8 cellular contexts compared by ENCODE assay signal in the genomic region with DNA sequence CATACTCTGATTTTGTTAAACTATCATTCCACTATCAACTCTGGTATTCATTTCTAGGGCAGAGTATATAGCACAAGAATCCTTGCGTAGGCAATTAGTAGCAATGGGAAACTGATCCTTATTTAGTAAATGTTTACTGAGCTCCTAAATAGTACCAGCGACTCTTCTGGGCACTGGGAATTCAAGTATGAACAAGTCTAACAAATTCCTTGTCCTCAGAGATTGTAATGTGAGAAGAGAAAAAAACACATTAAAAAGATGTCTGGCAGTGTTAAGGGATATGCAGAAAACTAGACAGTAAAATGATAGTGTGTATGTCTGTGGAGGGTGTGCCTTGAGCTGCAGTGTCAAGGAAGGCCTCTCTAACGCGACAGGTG. TPM values are rescaled to one million over a fixed set of nuclear protein-coding genes. Genes with fewer than 3 reads are reported as not detected.
DNase-seq lines count a peak whose midpoint lies in the region; ATAC-seq and TF ChIP-seq lines count a peak whose summit lies in the region.

No MANE protein-coding gene starts in this region.

- H3K36me3 ChIP-seq in suprapubic skin: peaks cover 10% of the 10 kb centered on the region

- peaks cover 34% of the 10 kb centered on the region for H3K36me3 Mint-ChIP-seq in activated CD8-positive, alpha-beta T cell treated with anti-CD3 and anti-CD28 coated beads, Interleukin-2, amount 10 ng/mL, durations not matched to agents 7 days and 5 days (ENCODE audit: low read depth)

- no peak for TF ChIP-seq POLR2A in suprapubic skin (IDR thresholded peaks at IDR 0.05)

- no peak for TF ChIP-seq CTCF in suprapubic skin (IDR thresholded peaks at IDR 0.05)

- no peaks in the 10 kb centered on the region for H3K9me3 Mint-ChIP-seq in activated CD8-positive, alpha-beta T cell treated with anti-CD3 and anti-CD28 coated beads, Interleukin-2, amount 10 ng/mL, durations not matched to agents 7 days and 5 days (ENCODE audit: insufficient read depth)

- POLR2A ChIA-PET in activated CD8-positive, alpha-beta T cell treated with anti-CD3 and anti-CD28 coated beads, Interleukin-2, amount 10 ng/mL, durations not matched to agents 7 days and 5 days (lab: Charles Lee): interaction anchor here (1.1 to 1.4 kb wide), 2 partner anchors 9 to 239 kb away, joined by 3 to 4 read pairs; a partner anchor contains a TSS

- H3K27ac ChIP-seq in suprapubic skin: peak overlapping the region; percentile 85

- DNase-seq in SIG-M5 treated with dmso at 0.1 percent for 504 hours (lab: John Stamatoyannopoulos, UW; ENCODE audit: unreplicated experiment) (peak; percentile 37), SIG-M5 (lab: John Stamatoyannopoulos, UW) (no peak), suprapubic skin (ENCODE audit: low spot score in 2 of 2) (no peak), dermis blood vessel endothelial cell (no peak), SW480 (ENCODE audit: low spot score) (no peak)
- DNase-seq in activated CD8-positive, alpha-beta T cell treated with anti-CD3 and anti-CD28 coated beads, Interleukin-2, amount 10 ng/mL, durations not matched to agents 7 days and 5 days: no peak

- 21% methylated on average over 4 of the region's 4 CpGs for WGBS in suprapubic skin

- H3K9me3 ChIP-seq in iPS-18c (ENCODE audit: control insufficient read depth, insufficient read depth, low read length): no peaks in the 10 kb centered on the region
- no peaks in the 10 kb centered on the region for H3K9me3 ChIP-seq in suprapubic skin

- peak; percentile 2 for ATAC-seq in activated CD8-positive, alpha-beta T cell treated with anti-CD3 and anti-CD28 coated beads, Interleukin-2, amount 10 ng/mL, durations not matched to agents 7 days and 5 days
- ATAC-seq in GM18519 (IDR thresholded peaks at IDR 0.05; ENCODE audit: low FRiP score, unreplicated experiment): no peak

- H3K4me3 ChIP-seq in iPS-18c (ENCODE audit: insufficient read depth, low read depth, low read length) (peak overlapping the region; percentile 87), suprapubic skin (peak overlapping the region; percentile 87)

- CTCF ChIA-PET in activated CD8-positive, alpha-beta T cell treated with anti-CD3 and anti-CD28 coated beads, Interleukin-2, amount 10 ng/mL, durations not matched to agents 7 days and 5 days (lab: Charles Lee): interaction anchor here (0.8 to 3.1 kb wide), 15 partner anchors 9 to 1106 kb away, joined by 3 to 33 read pairs (median 5); a partner anchor contains a TSS

- H3K27me3 ChIP-seq in suprapubic skin: no peaks in the 10 kb centered on the region

- peak overlapping the region; percentile 93 for H3K4me3 Mint-ChIP-seq in activated CD8-positive, alpha-beta T cell treated with anti-CD3 and anti-CD28 coated beads, Interleukin-2, amount 10 ng/mL, durations not matched to agents 7 days and 5 days

- H3K27ac Mint-ChIP-seq in activated CD8-positive, alpha-beta T cell treated with anti-CD3 and anti-CD28 coated beads, Interleukin-2, amount 10 ng/mL, durations not matched to agents 7 days and 5 days: peak overlapping the region; percentile 81

- peaks cover 55% of the 10 kb centered on the region for H3K4me1 Mint-ChIP-seq in activated CD8-positive, alpha-beta T cell treated with anti-CD3 and anti-CD28 coated beads, Interleukin-2, amount 10 ng/mL, durations not matched to agents 7 days and 5 days (ENCODE audit: low read depth)

- no peaks in the 10 kb centered on the region for H3K27me3 Mint-ChIP-seq in activated CD8-positive, alpha-beta T cell treated with anti-CD3 and anti-CD28 coated beads, Interleukin-2, amount 10 ng/mL, durations not matched to agents 7 days and 5 days (ENCODE audit: low read depth)

- H3K4me1 ChIP-seq in suprapubic skin: peaks cover 43% of the 10 kb centered on the region

- TF ChIP-seq EP300 in suprapubic skin (IDR thresholded peaks at IDR 0.05): no peak

RNA-seq across cellular contexts. Expression of a gene that starts 0.7 kb away (rescaled TPM):
- total RNA-seq in activated CD8-positive, alpha-beta T cell treated with anti-CD3 and anti-CD28 coated beads, Interleukin-2, amount 10 ng/mL, durations not matched to agents 7 days and 5 days: 10 to 100 TPM; 57.3 to 66.0 TPM
- 10 to 100 TPM; 34.8 to 43.9 (median 41.2) TPM for total RNA-seq in suprapubic skin
- 37.4 and 41.9 TPM in 2 replicates for total RNA-seq in dermis blood vessel endothelial cell

RNA-seq across cellular contexts. Expression of a gene that starts 3.3 kb away (rescaled TPM):
- total RNA-seq in activated CD8-positive, alpha-beta T cell treated with anti-CD3 and anti-CD28 coated beads, Interleukin-2, amount 10 ng/mL, durations not matched to agents 7 days and 5 days: 10 to 100 TPM; 20.8 to 21.5 TPM
- total RNA-seq in suprapubic skin (100 to 1,000 TPM in 1 of 4 donors, 10 to 100 TPM in 3; 41.9 to 140 (median 60.4) TPM), dermis blood vessel endothelial cell (60.6 and 72.8 TPM in 2 replicates)

RNA-seq across cellular contexts. Expression of a gene that starts 25.3 kb away (rescaled TPM):
- 10 to 100 TPM; 86.0 to 86.9 TPM for total RNA-seq in activated CD8-positive, alpha-beta T cell treated with anti-CD3 and anti-CD28 coated beads, Interleukin-2, amount 10 ng/mL, durations not matched to agents 7 days and 5 days
- 10 to 100 TPM; 35.5 to 91.0 (median 44.4) TPM for total RNA-seq in suprapubic skin
- total RNA-seq in dermis blood vessel endothelial cell: 75.2 and 113 TPM in 2 replicates
